ENCODE assay signal across 21 cellular contexts in the genomic region with DNA sequence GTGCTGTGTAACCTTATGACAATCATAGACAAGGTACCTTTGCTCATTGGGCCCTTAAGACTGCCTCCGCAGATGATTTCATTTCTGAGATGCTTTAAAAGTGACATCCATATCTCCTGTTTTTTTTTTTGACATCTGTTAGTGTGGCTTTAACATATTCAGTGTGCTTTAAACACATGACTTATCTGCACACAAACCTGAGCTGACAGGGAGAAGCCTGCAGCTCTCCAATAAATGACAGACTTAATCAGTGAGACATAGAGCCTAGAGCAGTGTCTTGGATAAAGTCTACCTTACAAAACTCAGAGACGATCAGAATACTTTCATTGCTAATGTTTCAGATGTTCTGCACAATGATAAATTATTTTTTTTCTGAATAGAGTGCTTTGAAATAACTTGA.
DNase-seq lines count a peak whose midpoint lies in the region; TF ChIP-seq lines count a peak whose summit lies in the region.
"Had no signal": no experiment of that assay in that cellular context is flagged by ENCODE, and none has a peak within 500 bp of the region (broad histone marks: within the 10 kb centered on the region; RNA-seq: fewer than 3 reads in every experiment).

No MANE protein-coding gene starts in this region.

- H3K36me3 ChIP-seq in SK-N-SH (replicated peaks in 1 of 2; ENCODE audit: control insufficient read depth in 1 of 2, insufficient read depth in 2 of 2, low read length in 1 of 2) (no peaks in the 10 kb centered on the region), neural cell (ENCODE audit: insufficient read depth, low read length) (no peaks in the 10 kb centered on the region)
- H3K36me3 ChIP-seq: BLaER1, HAP-1 had no signal

- no peaks in the 10 kb centered on the region for H4K20me1 ChIP-seq in SK-N-SH (ENCODE audit: insufficient read depth)
- no peaks in the 10 kb centered on the region for H4K20me1 ChIP-seq in neural cell (ENCODE audit: insufficient read depth)
- H4K20me1 ChIP-seq: BLaER1 had no signal

- H3K9me2 ChIP-seq in SK-N-SH (no peaks in the 10 kb centered on the region), neural cell (ENCODE audit: insufficient read depth, low read length) (no peaks in the 10 kb centered on the region)

- H3K9me3 ChIP-seq in SK-N-SH, result no peaks in the 10 kb centered on the region
- no peaks in the 10 kb centered on the region for H3K9me3 ChIP-seq in neural cell (ENCODE audit: low read length)
- H3K9me3 ChIP-seq: BLaER1, Caco-2, HAP-1 had no signal

- CTCF ChIA-PET in SK-N-SH (lab: Yijun Ruan, JAX), result interaction anchor here (0.6 to 1.9 kb wide), 2 partner anchors 346 to 564 kb away, joined by 3 to 9 read pairs; partner anchors contain the start of gene ITGA4

- DNase-seq in NCI-H2171 treated with DMSO at 0.1 percent for 48 hours (lab: John Stamatoyannopoulos, UW), result peak; percentile 17
- no peak for DNase-seq in NCI-H2171 (lab: John Stamatoyannopoulos, UW)
- DNase-seq in EH (ENCODE audit: low read depth), result peak; percentile 45
- no peak for DNase-seq in SK-N-SH
- no peak for DNase-seq in dermis blood vessel endothelial cell
- DNase-seq in GM03348 (ENCODE audit: low spot score), result no peak
- DNase-seq in cerebellar cortex (ENCODE audit: low spot score), result no peak
- DNase-seq: Caco-2; CD4-positive, CD25-positive, alpha-beta regulatory T cell; CD8-positive, alpha-beta T cell; DMS153; DND-41; EL; GDM1; GOT3; HFFc6 had no signal

- H3K4me3 ChIP-seq in SK-N-SH (ENCODE audit: low read depth in 2 of 2, low read length in 1 of 2) (no peak overlapping the region), neural cell (ENCODE audit: low read length) (no peak overlapping the region)
- H3K4me3 ChIP-seq: BLaER1, HAP-1 had no signal

- H3K79me2 ChIP-seq in SK-N-SH (ENCODE audit: insufficient read depth) (no peaks in the 10 kb centered on the region), neural cell (replicated peaks; ENCODE audit: insufficient read depth, low read length) (no peaks in the 10 kb centered on the region)

- peak in 1 of 2 experiments; percentile 46; a peak in 1 of 4 replicates for TF ChIP-seq EP300 in SK-N-SH (IDR thresholded peaks at IDR 0.05; ENCODE audit: borderline replicate concordance in 1 of 2, low read depth in 1 of 2, low read length in 1 of 2)
- peak; percentile 45 for TF ChIP-seq EP300 in neural cell (conservative IDR thresholded peaks at IDR 0.05; ENCODE audit: poor library complexity, severe bottlenecking)

- H3K27me3 ChIP-seq in SK-N-SH (ENCODE audit: insufficient read depth) (no peaks in the 10 kb centered on the region), neural cell (ENCODE audit: insufficient read depth, low read depth, low read length) (no peaks in the 10 kb centered on the region)
- H3K27me3 ChIP-seq: BLaER1 had no signal

- no peak overlapping the region for H3K4me2 ChIP-seq in SK-N-SH
- H3K4me2 ChIP-seq in neural cell (ENCODE audit: low read length), result no peak overlapping the region
- H3K4me2 ChIP-seq: BLaER1 had no signal

- H3K4me1 ChIP-seq in SK-N-SH (ENCODE audit: control insufficient read depth in 1 of 2, insufficient read depth in 2 of 2, low read depth in 1 of 2, low read length in 1 of 2), result peaks cover 10 to 11% of the 10 kb centered on the region in 2 experiments; a peak in 3 of 4 replicates
- H3K4me1 ChIP-seq: Caco-2, HAP-1 had no signal

- WGBS in SK-N-SH (ENCODE audit: low lambda C conversion rate), result 76% methylated on average over 2 of the region's 2 CpGs

- TF ChIP-seq CTCF in SK-N-SH (IDR thresholded peaks at IDR 0.05), result no peak
- TF ChIP-seq CTCF in neural cell (IDR thresholded peaks at IDR 0.05; ENCODE audit: poor library complexity, severe bottlenecking), result no peak

- H3F3A ChIP-seq in SK-N-SH (replicated peaks; ENCODE audit: insufficient read depth), result peaks cover 3% of the 10 kb centered on the region
- H3F3A ChIP-seq in neural cell (ENCODE audit: insufficient read depth, low read length, poor library complexity, severe bottlenecking), result no peaks in the 10 kb centered on the region

- H3K27ac ChIP-seq in SK-N-SH (ENCODE audit: low read depth in 2 of 2, low read length in 1 of 2) (no peak overlapping the region), neural cell (ENCODE audit: low read length) (no peak overlapping the region)
- H3K27ac ChIP-seq: 22Rv1, BLaER1, C4-2B had no signal

- H2AFZ ChIP-seq in SK-N-SH (ENCODE audit: low read depth) (no peak overlapping the region), neural cell (ENCODE audit: low read depth, low read length) (no peak overlapping the region)

- H3K9ac ChIP-seq in SK-N-SH, result no peak overlapping the region
- H3K9ac ChIP-seq in neural cell (ENCODE audit: low read length), result no peak overlapping the region
- H3K9ac ChIP-seq: BLaER1 had no signal

- POLR2A ChIA-PET in SK-N-SH (lab: Yijun Ruan, JAX), result no interaction called here

- TF ChIP-seq RAD21 in SK-N-SH (IDR thresholded peaks at IDR 0.05; ENCODE audit: low read length) (no peak), neural cell (conservative IDR thresholded peaks at IDR 0.05) (no peak)

TF ChIP-seq in SK-N-SH, 30 proteins besides CTCF, POLR2A, EP300 and RAD21:
- TF ChIP-seq EZH2phosphoT487 (IDR thresholded peaks at IDR 0.05; ENCODE audit: borderline replicate concordance, low read depth) (no peak), TCF12 (IDR thresholded peaks at IDR 0.05) (peak; percentile 38; the same call in 1 of the 2 replicates), PBX3 (IDR thresholded peaks at IDR 0.05) (peak; percentile 53)

TF ChIP-seq in neural cell, 6 proteins besides CTCF, POLR2A, EP300 and RAD21:
- no peak for TF ChIP-seq POLR2AphosphoS5 (IDR thresholded peaks at IDR 0.05)
- TF ChIP-seq MXI1 (conservative IDR thresholded peaks at IDR 0.05; ENCODE audit: poor library complexity, severe bottlenecking), result no peak
- TF ChIP-seq EZH2 (IDR thresholded peaks at IDR 0.05; ENCODE audit: borderline replicate concordance, insufficient read depth, low read length, poor library complexity, severe bottlenecking), result no peak
- no peak for TF ChIP-seq TAF1 (IDR thresholded peaks at IDR 0.05; ENCODE audit: low read depth)
- TF ChIP-seq SMC3 (conservative IDR thresholded peaks at IDR 0.05; ENCODE audit: poor library complexity), result no peak
- no peak for TF ChIP-seq REST (IDR thresholded peaks at IDR 0.05; ENCODE audit: borderline replicate concordance)

Comparison
In these comparisons a context has a peak if more than half of its experiments do, and no peak if none do; other contexts are left out.
1. DNase-seq: peak in NCI-H2171 treated with DMSO at 0.1 percent for 48 hours (single experiment) and EH (single experiment); none in NCI-H2171 (single experiment), SK-N-SH (single experiment), dermis blood vessel endothelial cell (single experiment), GM03348 (single experiment) and cerebellar cortex (single experiment).